ENCODE assay signal across 13 cellular contexts in genomic region chr13:43041368-43041921, GRCh38. TPM values are rescaled to one million over a fixed set of nuclear protein-coding genes. Genes with fewer than 3 reads are reported as not detected.
DNase-seq lines count a peak whose midpoint lies in the region; ATAC-seq, FAIRE-seq and TF ChIP-seq lines count a peak whose summit lies in the region.
"Had no signal": no experiment of that assay in that cellular context is flagged by ENCODE, and none has a peak within 500 bp of the region (broad histone marks: within the 10 kb centered on the region; RNA-seq: fewer than 3 reads in every experiment).

No MANE protein-coding gene starts in this region.

- no peaks in the 10 kb centered on the region for H3K9me3 ChIP-seq in A549
- H3K9me3 ChIP-seq: spleen had no signal

- CTCF ChIA-PET in A549 (lab: Yijun Ruan, JAX) (no interaction called here), activated B cell treated with CpG ODN at 0.5 μM for 24 hours (lab: Charles Lee) (interaction anchor here (1.1 kb wide), 1 partner anchor 17 kb away, joined by 3 read pairs; no protein-coding TSS in a partner anchor)

- no peak for TF ChIP-seq POLR2A in A549 (IDR thresholded peaks at IDR 0.05; ENCODE audit: low read length)

- no peak for TF ChIP-seq RAD21 in A549 (conservative IDR thresholded peaks at IDR 0.05 in 1 of 2, IDR thresholded peaks at IDR 0.05 in 1 of 2)

- peaks cover 77% of the 10 kb centered on the region for H3K4me1 Mint-ChIP-seq in activated B cell treated with CpG ODN at 0.5 μM for 24 hours

- no peak for ATAC-seq in A549
- peak; percentile 56 for ATAC-seq in GM19023 (IDR thresholded peaks at IDR 0.05; ENCODE audit: unreplicated experiment)
- ATAC-seq in HG02763 (IDR thresholded peaks at IDR 0.05; ENCODE audit: unreplicated experiment), result peak; percentile 58
- ATAC-seq in activated B cell treated with CpG ODN at 0.5 μM for 24 hours (ENCODE audit: low read depth), result peak; percentile 22
- no peak for ATAC-seq in SK-N-SH treated with all-trans-retinoic acid at 6 μM for 48 hours
- ATAC-seq: Right ventricle myocardium inferior had no signal

- no peak for FAIRE-seq in A549 (lab: Jason Lieb, UNC)
- FAIRE-seq: astrocyte had no signal

- TF ChIP-seq EP300 in A549 (IDR thresholded peaks at IDR 0.05), result no peak

- H3K9me3 Mint-ChIP-seq in activated B cell treated with CpG ODN at 0.5 μM for 24 hours, result no peaks in the 10 kb centered on the region

- DNase-seq in A549 (ENCODE audit: low read depth in 1 of 2, low spot score in 1 of 2) (no peak), activated B cell treated with CpG ODN at 0.5 μM for 24 hours (no peak), NCI-H510A treated with DMSO at 0.1 percent for 48 hours (lab: John Stamatoyannopoulos, UW) (no peak), KG1 (lab: John Stamatoyannopoulos, UW) (no peak)
- no peak for DNase-seq in activated naive CD4-positive, alpha-beta T cell treated with anti-CD3 and anti-CD28 coated beads, Interleukin-2, amount 50 U/mL, for 16 hours
- DNase-seq: activated CD4-positive, alpha-beta T cell treated with anti-CD3 and anti-CD28 coated beads, Interleukin-2, amount 50 U/mL, for 4 hours; NCI-H2171; spleen had no signal

- peak overlapping the region; percentile 46 to 53; a peak in 1 of 6 replicates for H3K27ac ChIP-seq in A549
- H3K27ac ChIP-seq: spleen had no signal

- H3K4me2 ChIP-seq in A549, result no peak overlapping the region

- H3K4me3 ChIP-seq in A549, result no peak overlapping the region
- H3K4me3 ChIP-seq: spleen had no signal

- POLR2A ChIA-PET in A549 (lab: Yijun Ruan, JAX), result no interaction called here
- POLR2A ChIA-PET in activated B cell treated with CpG ODN at 0.5 μM for 24 hours (lab: Charles Lee), result interaction anchor here (1.0 to 2.7 kb wide), 2 partner anchors 9 to 10 kb away, joined by 3 to 11 read pairs; no protein-coding TSS in a partner anchor

- WGBS in A549 (ENCODE audit: missing lambda C conversion rate), result 85% methylated on average over 1 of the region's 1 CpG

- H3K4me3 Mint-ChIP-seq in activated B cell treated with CpG ODN at 0.5 μM for 24 hours, result peak overlapping the region; percentile 39

- H3K27ac Mint-ChIP-seq in activated B cell treated with CpG ODN at 0.5 μM for 24 hours, result peak overlapping the region; percentile 79

- intact Hi-C loops in activated B cell treated with CpG ODN at 0.5 μM for 24 hours (cut with micrococcal nuclease), result loop anchor here (2.0 kb wide), 1 partner anchor 13 kb away; no protein-coding TSS in a partner anchor

- peaks cover 21% of the 10 kb centered on the region for H3K36me3 Mint-ChIP-seq in activated B cell treated with CpG ODN at 0.5 μM for 24 hours (ENCODE audit: low read depth)

- TF ChIP-seq CTCF in A549 (IDR thresholded peaks at IDR 0.05) (no peak), activated B cell treated with CpG ODN at 0.5 μM for 24 hours (IDR thresholded peaks at IDR 0.05) (no peak)

- H3K27me3 Mint-ChIP-seq in activated B cell treated with CpG ODN at 0.5 μM for 24 hours, result no peaks in the 10 kb centered on the region

- peaks cover 33% of the 10 kb centered on the region for H3K4me1 ChIP-seq in A549

TF ChIP-seq in A549, 52 proteins besides CTCF, POLR2A, EP300 and RAD21:
- no peak for TF ChIP-seq NFE2L2 (conservative IDR thresholded peaks at IDR 0.05; ENCODE audit: low read length)
- TF ChIP-seq MAZ (IDR thresholded peaks at IDR 0.05; ENCODE audit: borderline replicate concordance, low read depth, low read length), result no peak
- no peak for TF ChIP-seq RARB (CRISPR knock-in tag; IDR thresholded peaks at IDR 0.05)
- no peak for TF ChIP-seq MAX (IDR thresholded peaks at IDR 0.05)
- no peak for TF ChIP-seq FOSL2 (IDR thresholded peaks at IDR 0.05)
- no peak for TF ChIP-seq FOSL2 (CRISPR knock-in tag; IDR thresholded peaks at IDR 0.05)
- no peak for TF ChIP-seq CBX8 (IDR thresholded peaks at IDR 0.05)
- no peak for TF ChIP-seq PHF8 (IDR thresholded peaks at IDR 0.05; ENCODE audit: borderline replicate concordance, low read depth)
- no peak for TF ChIP-seq BHLHE40 (IDR thresholded peaks at IDR 0.05; ENCODE audit: low read depth, low read length)
- TF ChIP-seq RNF2 (IDR thresholded peaks at IDR 0.05; ENCODE audit: borderline replicate concordance, low read depth), result no peak
- no peak for TF ChIP-seq HMGXB4 (CRISPR knock-in tag; IDR thresholded peaks at IDR 0.05; ENCODE audit: borderline replicate concordance)
- TF ChIP-seq CHD4 (IDR thresholded peaks at IDR 0.05; ENCODE audit: borderline replicate concordance), result no peak
- no peak for TF ChIP-seq MAFK (IDR thresholded peaks at IDR 0.05; ENCODE audit: partially characterized antibody)

TF ChIP-seq in SK-N-SH treated with all-trans-retinoic acid at 6 μM for 48 hours, 23 proteins besides CTCF, POLR2A, EP300 and RAD21:
- TF ChIP-seq ZNF8 (CRISPR knock-in tag; IDR thresholded peaks at IDR 0.05) (no peak), CSDC2 (CRISPR knock-in tag; IDR thresholded peaks at IDR 0.05) (no peak)

RNA-seq across cellular contexts. Expression of gene DNAJC15, which starts 18.1 kb away (rescaled TPM):
- 0.04 and 0.05 TPM in 2 replicates for polyA plus RNA-seq in A549 (2011; rRNA removed)
- polyA plus RNA-seq in A549 (2012; cell fraction: cytosol; rRNA removed), result not detected in 2 replicates
- polyA plus RNA-seq in A549 (2012; cell fraction: nucleus; rRNA removed), result not detected in 2 replicates
- 0.01 to 0.03 TPM in 2 of 3 replicates, not detected in the other for polyA plus RNA-seq in A549 (2017; fragmentation: RNase III; extraction: RNeasy Plus Mini Kit Qiagen cat#74134 plus additional on column Dnase treatment)
- not detected in 2 replicates for polyA minus RNA-seq in A549 (2011; rRNA and poly(A)+ RNA removed)
- total RNA-seq in activated B cell treated with CpG ODN at 0.5 μM for 24 hours, result 19.1 and 19.3 TPM in 2 replicates

RNA-seq across cellular contexts. Expression of gene EPSTI1, which starts 49.4 kb away (rescaled TPM):
- polyA plus RNA-seq in A549 (2011; rRNA removed) (0.08 and 0.10 TPM in 2 replicates), A549 (2017; fragmentation: RNase III; extraction: RNeasy Plus Mini Kit Qiagen cat#74134 plus additional on column Dnase treatment) (0.05 to 0.07 TPM in 2 of 3 replicates, not detected in the other)
- 0.04 TPM in 1 of 2 replicates, not detected in the other for polyA plus RNA-seq in A549 (2012; cell fraction: cytosol; rRNA removed)
- polyA plus RNA-seq in A549 (2012; cell fraction: nucleus; rRNA removed), result 0.01 TPM in 1 of 2 replicates, not detected in the other
- polyA minus RNA-seq in A549 (2011; rRNA and poly(A)+ RNA removed), result not detected in 2 replicates
- 30.6 and 32.8 TPM in 2 replicates for total RNA-seq in activated B cell treated with CpG ODN at 0.5 μM for 24 hours

Comparison
In these comparisons a context has a peak if more than half of its experiments do, and no peak if none do; other contexts are left out.
1. ATAC-seq: peak in GM19023 (single experiment), HG02763 (single experiment) and activated B cell treated with CpG ODN at 0.5 μM for 24 hours (single experiment); none in A549 (0 of 2) and SK-N-SH treated with all-trans-retinoic acid at 6 μM for 48 hours (single experiment).